1 cellular context compared by ENCODE assay signal in the genomic region with DNA sequence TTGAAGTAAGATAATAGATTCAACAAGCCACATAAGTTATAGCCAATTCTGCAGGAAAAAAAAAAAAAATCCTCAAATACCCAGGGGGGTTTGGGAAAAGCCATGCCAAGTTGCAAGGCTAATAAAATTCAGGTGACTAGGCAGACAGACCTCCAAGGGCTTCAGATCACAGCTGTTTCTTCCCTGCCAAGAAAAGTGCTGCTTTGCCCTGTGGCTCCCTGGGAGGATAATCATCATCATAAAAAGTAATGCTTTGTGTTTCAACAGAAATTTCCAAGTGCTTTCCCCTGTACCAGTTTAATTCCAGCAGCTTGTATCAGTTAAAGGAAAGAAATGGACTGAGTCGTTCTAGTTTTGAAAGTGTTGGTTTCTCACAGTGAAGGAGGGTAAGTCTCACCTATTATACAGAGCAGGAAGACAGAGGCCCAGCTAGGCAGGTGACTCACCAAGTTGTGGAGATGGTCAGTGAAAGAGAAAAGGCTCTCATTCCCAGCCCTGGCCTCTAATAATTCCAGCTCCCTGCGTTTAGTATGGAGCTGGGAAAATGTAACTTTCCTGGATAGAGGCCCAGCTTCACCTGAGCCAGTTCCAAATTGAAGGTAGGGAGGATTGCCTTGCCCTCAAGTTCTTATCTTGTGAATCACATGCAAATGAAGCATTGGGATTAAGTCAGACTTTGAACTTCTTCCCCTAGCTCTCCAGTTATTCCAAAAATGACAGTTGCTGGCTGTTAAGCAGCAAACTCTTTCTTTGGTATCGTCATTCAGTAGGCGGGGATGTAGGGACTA.
TF ChIP-seq lines count a peak whose summit lies in the region.

No MANE protein-coding gene starts in this region.

TF ChIP-seq in neural cell, 6 proteins besides CTCF, POLR2A, EP300 and RAD21 (continued from another document):
- TF ChIP-seq REST (IDR thresholded peaks at IDR 0.05; ENCODE audit: borderline replicate concordance), result peak; percentile 72
